ENCODE assay signal across 8 cellular contexts in genomic region chr20:36214684-36215256, GRCh38. TPM values are rescaled to one million over a fixed set of nuclear protein-coding genes. Genes with fewer than 3 reads are reported as not detected.
DNase-seq lines count a peak whose midpoint lies in the region; ATAC-seq, FAIRE-seq and TF ChIP-seq lines count a peak whose summit lies in the region.

No MANE protein-coding gene starts in this region.

- no peaks in the 10 kb centered on the region for H3K36me3 Mint-ChIP-seq in WTC11
- peaks cover 5% of the 10 kb centered on the region for H3K36me3 Mint-ChIP-seq in mesothelial cell of epicardium

- CTCF ChIA-PET in WTC11 (lab: Charles Lee) = interaction anchor here (0.6 to 4.4 kb wide), 4 partner anchors 12 to 251 kb away, joined by 3 to 32 read pairs (median 9); no protein-coding TSS in a partner anchor

- no peak overlapping the region for H3K27ac Mint-ChIP-seq in WTC11
- H3K27ac Mint-ChIP-seq in mesothelial cell of epicardium = no peak overlapping the region

- POLR2A ChIA-PET in WTC11 (lab: Charles Lee) = interaction anchor here (0.7 kb wide), 1 partner anchor 265 kb away, joined by 3 read pairs; no protein-coding TSS in a partner anchor

- DNase-seq in NCI-H2227 (lab: John Stamatoyannopoulos, UW; ENCODE audit: unreplicated experiment) = peak; percentile 39
- DNase-seq in NCI-H2227 treated with DMSO at 0.1 percent for 48 hours (lab: John Stamatoyannopoulos, UW) = no peak
- peak; percentile 53 for DNase-seq in HTR-8/SVneo (ENCODE audit: insufficient read length, low spot score)
- DNase-seq in WTC11 (ENCODE audit: low spot score) = peak; percentile 43
- DNase-seq in left colon = no peak
- no peak for DNase-seq in mesothelial cell of epicardium (ENCODE audit: low spot score in 2 of 2, unreplicated experiment in 2 of 2)
- no peak for DNase-seq in ecto neural progenitor cell (ENCODE audit: low spot score)
- no peak for DNase-seq in stimulated activated CD4-positive, alpha-beta T cell treated with anti-CD3 and anti-CD28 coated beads, Interleukin-4, amount 100 ng/mL, for 4 hours

- intact Hi-C loops in left colon (cut with DNase I, micrococcal nuclease) = no loop called here

- ATAC-seq in WTC11 (peak; percentile 77), left colon (peak; percentile 26)

- H3K4me1 Mint-ChIP-seq in WTC11 (no peaks in the 10 kb centered on the region; the same call in 1 of the 2 replicates), mesothelial cell of epicardium (no peaks in the 10 kb centered on the region)

- no peak overlapping the region for H3K4me3 Mint-ChIP-seq in WTC11
- no peak overlapping the region for H3K4me3 Mint-ChIP-seq in mesothelial cell of epicardium

- FAIRE-seq in HTR-8/SVneo (lab: Jason Lieb, UNC) = no peak

- TF ChIP-seq CTCF in WTC11 (IDR thresholded peaks at IDR 0.05) = peak; percentile 45; the same call in 1 of the 2 replicates
- TF ChIP-seq CTCF in mesothelial cell of epicardium (IDR thresholded peaks at IDR 0.05; ENCODE audit: unreplicated experiment) = no peak

- H3K9me3 Mint-ChIP-seq in WTC11 (no peaks in the 10 kb centered on the region), mesothelial cell of epicardium (no peaks in the 10 kb centered on the region)

- H3K27me3 Mint-ChIP-seq in WTC11 (ENCODE audit: low read depth) (no peaks in the 10 kb centered on the region), mesothelial cell of epicardium (ENCODE audit: low read depth) (no peaks in the 10 kb centered on the region)

TF ChIP-seq in WTC11, 78 proteins besides CTCF, POLR2A, EP300 and RAD21:
- TF ChIP-seq NR3C1 (CRISPR knock-in tag; conservative IDR thresholded peaks at IDR 0.05; ENCODE audit: low read depth) (no peak), ZNF263 (CRISPR knock-in tag; IDR thresholded peaks at IDR 0.05; ENCODE audit: low read depth) (no peak), TEAD4 (CRISPR knock-in tag; IDR thresholded peaks at IDR 0.05) (no peak), ZNF396 (CRISPR knock-in tag; IDR thresholded peaks at IDR 0.05; ENCODE audit: borderline replicate concordance) (no peak), RELA (CRISPR knock-in tag; IDR thresholded peaks at IDR 0.05; ENCODE audit: borderline replicate concordance) (no peak), SMAD4 (CRISPR knock-in tag; IDR thresholded peaks at IDR 0.05) (no peak), ZNF423 (CRISPR knock-in tag; IDR thresholded peaks at IDR 0.05) (no peak), GTF2I (CRISPR knock-in tag; conservative IDR thresholded peaks at IDR 0.05) (no peak), AR (CRISPR knock-in tag; IDR thresholded peaks at IDR 0.05) (no peak), TP53 (CRISPR knock-in tag; IDR thresholded peaks at IDR 0.05) (no peak), NR2C2 (CRISPR knock-in tag; IDR thresholded peaks at IDR 0.05) (no peak), ATF1 (CRISPR knock-in tag; IDR thresholded peaks at IDR 0.05) (no peak)

RNA-seq across cellular contexts. Expression of gene AAR2, which starts 21.5 kb away (rescaled TPM):
- 22.5 to 24.9 TPM (median 24.7 TPM) in 3 replicates for total RNA-seq in WTC11 (2021)
- total RNA-seq in left colon = 10 to 100 TPM; 16.7 to 19.3 TPM
- 30.4 to 31.3 TPM (median 30.6 TPM) in 3 replicates for total RNA-seq in mesothelial cell of epicardium

Comparison
In these comparisons a context has a peak if more than half of its experiments do, and no peak if none do; other contexts are left out.
1. DNase-seq: peak in NCI-H2227 (single experiment), HTR-8/SVneo (single experiment) and WTC11 (single experiment); none in NCI-H2227 treated with DMSO at 0.1 percent for 48 hours (single experiment), left colon (0 of 2), mesothelial cell of epicardium (0 of 2), ecto neural progenitor cell (single experiment) and stimulated activated CD4-positive, alpha-beta T cell treated with anti-CD3 and anti-CD28 coated beads, Interleukin-4, amount 100 ng/mL, for 4 hours (0 of 2).